In genomic region chr11:75350122-75350742, GRCh38 we compare ENCODE assay signal across 10 cellular contexts. TPM values are rescaled to one million over a fixed set of nuclear protein-coding genes. Genes with fewer than 3 reads are reported as not detected.
DNase-seq lines count a peak whose midpoint lies in the region; ATAC-seq and TF ChIP-seq lines count a peak whose summit lies in the region.
"Had no signal": no experiment of that assay in that cellular context is flagged by ENCODE, and none has a peak within 500 bp of the region (broad histone marks: within the 10 kb centered on the region; RNA-seq: fewer than 3 reads in every experiment).

No MANE protein-coding gene starts in this region.

- 0 out of 2 replicates have a peak overlapping the region, but pooled peaks have one; percentile 0 for H2AFZ ChIP-seq in OCI-LY7 (ENCODE audit: low read length)
- H2AFZ ChIP-seq in neuronal stem cell (ENCODE audit: low read length), result peak overlapping the region; percentile 50

- H2BK5ac ChIP-seq in neuronal stem cell (ENCODE audit: low read length), result no peak overlapping the region

- no peak overlapping the region for H4K91ac ChIP-seq in neuronal stem cell (ENCODE audit: low read depth, low read length, poor library complexity)

- peak overlapping the region; percentile 34 for H2BK15ac ChIP-seq in neuronal stem cell (ENCODE audit: low read length)

- H3K27ac ChIP-seq in OCI-LY7 (ENCODE audit: low read depth, low read length, poor library complexity, severe bottlenecking) (no peak overlapping the region), neuronal stem cell (replicated peaks; ENCODE audit: low read length) (peak overlapping the region; percentile 20)

- H2BK120ac ChIP-seq in neuronal stem cell (ENCODE audit: low read depth, low read length), result no peak overlapping the region

- no peaks in the 10 kb centered on the region for H4K20me1 ChIP-seq in OCI-LY7 (ENCODE audit: insufficient read depth, low read length)

- peaks cover 75% of the 10 kb centered on the region for H3K4me1 Mint-ChIP-seq in endothelial cell (ENCODE audit: unreplicated experiment)

- H3K4me1 ChIP-seq in BE2C, result peaks cover 39% of the 10 kb centered on the region
- H3K4me1 ChIP-seq in OCI-LY7 (ENCODE audit: insufficient read depth, low read length, poor library complexity, severe bottlenecking), result no peaks in the 10 kb centered on the region
- H3K4me1 ChIP-seq in neuronal stem cell (ENCODE audit: control insufficient read depth in 2 of 2, insufficient read depth in 1 of 2, low read depth in 1 of 2, low read length in 2 of 2), result peaks cover 31 to 40% of the 10 kb centered on the region in 2 donors

- DNase-seq in BE2C, result no peak
- no peak for DNase-seq in OCI-LY7 (ENCODE audit: low spot score)
- DNase-seq in endothelial cell (ENCODE audit: low spot score), result no peak
- DNase-seq in neuronal stem cell (ENCODE audit: low spot score), result no peak
- no peak for DNase-seq in HPDE6-E6E7 (ENCODE audit: extremely low spot score)
- DNase-seq in activated gamma-delta T cell (lab: John Stamatoyannopoulos, UW), result no peak
- DNase-seq in activated CD4-positive, alpha-beta T cell treated with anti-CD3 and anti-CD28 coated beads, Interleukin-2, amount 50 U/mL, for 1 hour, result no peak
- DNase-seq: NCI-H748 treated with DMSO at 0.1 percent for 48 hours, occipital lobe had no signal

- no peak overlapping the region for H3K4me2 ChIP-seq in OCI-LY7 (ENCODE audit: low read length)
- peak overlapping the region; percentile 100 for H3K4me2 ChIP-seq in neuronal stem cell (ENCODE audit: insufficient read depth, low read length, poor library complexity, severe bottlenecking)

- WGBS in neuronal stem cell (ENCODE audit: extremely low coverage in 2 of 2, insufficient read length in 2 of 2, insufficient replicate concordance in 1 of 2), 2 donors, result no CpG with 5 or more reads among the region's 9 CpGs

- H3K4me3 ChIP-seq in BE2C (ENCODE audit: low read depth, low read length), result peak overlapping the region; percentile 72
- no peak overlapping the region for H3K4me3 ChIP-seq in OCI-LY7 (ENCODE audit: low read depth, low read length, poor library complexity, severe bottlenecking)
- H3K4me3 ChIP-seq in neuronal stem cell (ENCODE audit: low read length in 2 of 2), result peak overlapping the region in 1 of 2 donors; percentile 54

- intact Hi-C loops in OCI-LY7 (cut with micrococcal nuclease; ENCODE audit: unreplicated experiment), result no loop called here

- H3K9ac ChIP-seq in neuronal stem cell (ENCODE audit: low read depth, low read length, poor library complexity), result no peak overlapping the region

- H3K14ac ChIP-seq in neuronal stem cell (ENCODE audit: low read length), result no peak overlapping the region

- H3K27me3 Mint-ChIP-seq in endothelial cell (ENCODE audit: unreplicated experiment), result peaks cover 26% of the 10 kb centered on the region

- peak overlapping the region; percentile 99 for H3K4me3 Mint-ChIP-seq in endothelial cell (ENCODE audit: unreplicated experiment)

- no peak for ATAC-seq in HG02840 (IDR thresholded peaks at IDR 0.05; ENCODE audit: low FRiP score, unreplicated experiment)

- H3K79me1 ChIP-seq in neuronal stem cell (ENCODE audit: low read depth, low read length), result no peaks in the 10 kb centered on the region

- H3K27ac Mint-ChIP-seq in endothelial cell (ENCODE audit: unreplicated experiment), result peak overlapping the region; percentile 95

- H3K36me3 Mint-ChIP-seq in endothelial cell (ENCODE audit: low read depth, unreplicated experiment), result peaks cover 17% of the 10 kb centered on the region

- H3K36me3 ChIP-seq in BE2C (peaks cover 12% of the 10 kb centered on the region), OCI-LY7 (ENCODE audit: insufficient read depth, low read length) (no peaks in the 10 kb centered on the region), neuronal stem cell (replicated peaks in 1 of 2; ENCODE audit: control insufficient read depth in 2 of 2, insufficient read depth in 2 of 2, low read length in 2 of 2) (no peaks in the 10 kb centered on the region)

- CTCF ChIA-PET in OCI-LY7 (lab: Charles Lee; ENCODE audit: unreplicated experiment), result interaction anchor here (0.6 kb wide), 1 partner anchor 17 kb away, joined by 4 read pairs; no protein-coding TSS in a partner anchor

- no peak overlapping the region for H2BK12ac ChIP-seq in neuronal stem cell (ENCODE audit: low read length)

- H3K23ac ChIP-seq in neuronal stem cell (ENCODE audit: low read depth, low read length, poor library complexity), result no peak overlapping the region

- TF ChIP-seq CTCF in BE2C (IDR thresholded peaks at IDR 0.05; ENCODE audit: low read depth, low read length) (no peak), OCI-LY7 (conservative IDR thresholded peaks at IDR 0.05; ENCODE audit: low read length) (no peak), endothelial cell (IDR thresholded peaks at IDR 0.05; ENCODE audit: unreplicated experiment) (no peak)

- POLR2A ChIA-PET in OCI-LY7 (lab: Charles Lee), result no interaction called here

- H3K9me3 ChIP-seq in BE2C (no peaks in the 10 kb centered on the region), OCI-LY7 (ENCODE audit: low read length) (no peaks in the 10 kb centered on the region), neuronal stem cell (replicated peaks in 1 of 2; ENCODE audit: control insufficient read depth in 2 of 2, insufficient read depth in 1 of 2, low read depth in 1 of 2, low read length in 2 of 2) (no peaks in the 10 kb centered on the region)

- H3K9me2 ChIP-seq in OCI-LY7 (ENCODE audit: insufficient read depth, low read length), result no peaks in the 10 kb centered on the region

- peak overlapping the region; percentile 73 for H3K18ac ChIP-seq in neuronal stem cell (ENCODE audit: low read length)

- no peaks in the 10 kb centered on the region for H3K9me3 Mint-ChIP-seq in endothelial cell (ENCODE audit: unreplicated experiment)

- no peaks in the 10 kb centered on the region for H3K79me2 ChIP-seq in OCI-LY7 (ENCODE audit: insufficient read depth, low read depth, low read length)

- H4K8ac ChIP-seq in neuronal stem cell (ENCODE audit: low read depth, low read length), result no peak overlapping the region

- no peak overlapping the region for H3K4ac ChIP-seq in neuronal stem cell (ENCODE audit: low read length)

- H3K27me3 ChIP-seq in BE2C, result no peaks in the 10 kb centered on the region
- H3K27me3 ChIP-seq in neuronal stem cell (ENCODE audit: control insufficient read depth in 3 of 3, insufficient read depth in 3 of 3, low read depth in 1 of 3, low read length in 3 of 3), result peaks cover 0 to 16% (median 0%) of the 10 kb centered on the region in 3 experiments

- BruUV-seq in OCI-LY7 (replicated peaks; lab: Mats Ljungman, UMichigan), result no TSS peak

- peak overlapping the region; percentile 82 for H2AK5ac ChIP-seq in neuronal stem cell (ENCODE audit: low read depth, low read length)

RNA-seq across cellular contexts. Expression of gene ARRB1, which starts 1.2 kb away (rescaled TPM):
- 102 TPM for polyA plus RNA-seq in BE2C (2012; ENCODE audit: insufficient read depth, insufficient read length, low read depth)
- not detected in 2 replicates for total RNA-seq in OCI-LY7 (2014; rRNA removed; shearing (Covaris generic))
- not detected in 2 replicates for total RNA-seq in OCI-LY7 (2022)
- total RNA-seq in endothelial cell (ENCODE audit: unreplicated experiment), result 197 TPM
- 6.6 TPM for polyA plus RNA-seq in neuronal stem cell (2013, experiment 1 of 2)
- polyA plus RNA-seq in neuronal stem cell (2013, experiment 2 of 2), result 6.3 TPM

RNA-seq across cellular contexts. Expression of gene RPS3, which starts 49.1 kb away (rescaled TPM):
- polyA plus RNA-seq in BE2C (2012; ENCODE audit: insufficient read depth, insufficient read length, low read depth), result 2,133 TPM
- total RNA-seq in OCI-LY7 (2014; rRNA removed; shearing (Covaris generic)), result 3,268 and 3,417 TPM in 2 replicates
- total RNA-seq in OCI-LY7 (2022) (4,392 and 4,414 TPM in 2 replicates), endothelial cell (ENCODE audit: unreplicated experiment) (3,784 TPM)
- 5,741 TPM for polyA plus RNA-seq in neuronal stem cell (2013, experiment 1 of 2)
- polyA plus RNA-seq in neuronal stem cell (2013, experiment 2 of 2), result 5,744 TPM

Comparison
In these comparisons a context has a peak if more than half of its experiments do, and no peak if none do; other contexts are left out.
1. RNA of gene ARRB1, which starts 1.2 kb away (total RNA-seq): 197 TPM in endothelial cell (single experiment); not detected in OCI-LY7; every median in the first group is over 100 times any median in the second.